In genomic region chr19:50331187-50332013, GRCh38 we compare ENCODE assay signal across 10 cellular contexts. TPM values are rescaled to one million over a fixed set of nuclear protein-coding genes. Genes with fewer than 3 reads are reported as not detected.
DNase-seq lines count a peak whose midpoint lies in the region; ATAC-seq and TF ChIP-seq lines count a peak whose summit lies in the region.
"Had no signal": no experiment of that assay in that cellular context is flagged by ENCODE, and none has a peak within 500 bp of the region (broad histone marks: within the 10 kb centered on the region; RNA-seq: fewer than 3 reads in every experiment).

No MANE protein-coding gene starts in this region.

- whole genome bisulfite sequencing in body of pancreas, 2 donors: 16 to 25% methylated on average over 10 of the region's 10 CpGs
- WGBS in mesenchymal stem cell: 22% methylated on average over 10 of the region's 10 CpGs

- H3K27me3 ChIP-seq in CD8-positive, alpha-beta T cell (ENCODE audit: insufficient read depth, low read length): peaks cover 42% of the 10 kb centered on the region
- peaks cover 42% of the 10 kb centered on the region for H3K27me3 ChIP-seq in HL-60 (ENCODE audit: insufficient read depth, poor library complexity, severe bottlenecking)
- no peaks in the 10 kb centered on the region for H3K27me3 ChIP-seq in body of pancreas
- H3K27me3 ChIP-seq in mesenchymal stem cell (ENCODE audit: control insufficient read depth in 1 of 2, insufficient read depth in 1 of 2, low read length in 2 of 2): peaks cover 45 to 55% of the 10 kb centered on the region in 2 experiments

- POLR2A ChIA-PET in CD8-positive, alpha-beta T cell (lab: Charles Lee): no interaction called here

- no peaks in the 10 kb centered on the region for H3K9me3 ChIP-seq in CD8-positive, alpha-beta T cell (ENCODE audit: low read length)
- H3K9me3 ChIP-seq in body of pancreas (no peaks in the 10 kb centered on the region), mesenchymal stem cell (ENCODE audit: control insufficient read depth, low read length) (no peaks in the 10 kb centered on the region)

- peaks cover 69% of the 10 kb centered on the region for H3K27me3 Mint-ChIP-seq in CD8-positive, alpha-beta T cell (ENCODE audit: low read depth)
- peaks cover 30% of the 10 kb centered on the region for H3K27me3 Mint-ChIP-seq in nephron (ENCODE audit: low read depth)

- CTCF ChIA-PET in CD8-positive, alpha-beta T cell (lab: Charles Lee): no interaction called here

- H4K8ac ChIP-seq in mesenchymal stem cell (ENCODE audit: low read length): no peak overlapping the region

- no peak overlapping the region for H3K4me2 ChIP-seq in mesenchymal stem cell (ENCODE audit: low read length, poor library complexity, severe bottlenecking)

- peak overlapping the region; percentile 33 for H3K4me3 ChIP-seq in CD8-positive, alpha-beta T cell (ENCODE audit: low read depth, low read length)
- peak overlapping the region; percentile 39 for H3K4me3 ChIP-seq in HL-60 (replicated peaks; ENCODE audit: insufficient read depth, low read length)
- H3K4me3 ChIP-seq in body of pancreas: no peak overlapping the region
- no peak overlapping the region for H3K4me3 ChIP-seq in mesenchymal stem cell (ENCODE audit: insufficient read depth in 1 of 2, low read depth in 1 of 2, low read length in 2 of 2)

- no peak overlapping the region for H3K4ac ChIP-seq in mesenchymal stem cell (ENCODE audit: low read depth in 1 of 2, low read length in 2 of 2)

- intact Hi-C loops in CD8-positive, alpha-beta T cell (cut with DNase I, micrococcal nuclease): loop anchor here (2.0 to 10.0 kb wide), 4 partner anchors 25 to 363 kb away; partner anchors contain the start of genes ASPDH (in 1 of the 2), JOSD2 (in 1 of the 2) and POLD1 (in 1 of the 2)
- intact Hi-C loops in body of pancreas (cut with DNase I): no loop called here

- TF ChIP-seq CTCF in CD8-positive, alpha-beta T cell (IDR thresholded peaks at IDR 0.05): no peak
- no peak for TF ChIP-seq CTCF in HL-60 (IDR thresholded peaks at IDR 0.05; ENCODE audit: insufficient read depth, low read length)
- no peak for TF ChIP-seq CTCF in body of pancreas (IDR thresholded peaks at IDR 0.05)
- no peak for TF ChIP-seq CTCF in nephron (IDR thresholded peaks at IDR 0.05; ENCODE audit: unreplicated experiment in 3 of 3)

- no peak overlapping the region for H3K9ac ChIP-seq in mesenchymal stem cell (ENCODE audit: low read length)

- H2AK5ac ChIP-seq in mesenchymal stem cell (ENCODE audit: low read length, severe bottlenecking): no peak overlapping the region

- H3K23ac ChIP-seq in mesenchymal stem cell (ENCODE audit: low read length in 2 of 2): no peak overlapping the region

- H4K91ac ChIP-seq in mesenchymal stem cell (ENCODE audit: low read length): no peak overlapping the region

- H3K36me3 ChIP-seq in CD8-positive, alpha-beta T cell (ENCODE audit: insufficient read depth, low read length): no peaks in the 10 kb centered on the region
- H3K36me3 ChIP-seq in body of pancreas (replicated peaks in 1 of 2; ENCODE audit: insufficient read depth in 1 of 2, low read depth in 2 of 2) (no peaks in the 10 kb centered on the region), mesenchymal stem cell (ENCODE audit: control insufficient read depth in 1 of 2, insufficient read depth in 2 of 2, low read depth in 1 of 2, low read length in 2 of 2) (no peaks in the 10 kb centered on the region)

- peaks cover 58% of the 10 kb centered on the region for H3K4me1 Mint-ChIP-seq in CD8-positive, alpha-beta T cell (ENCODE audit: low read depth)
- H3K4me1 Mint-ChIP-seq in nephron: peaks cover 51% of the 10 kb centered on the region

- ATAC-seq in CD8-positive, alpha-beta T cell: no peak
- ATAC-seq in body of pancreas (no peak), GM18907 (IDR thresholded peaks at IDR 0.05; ENCODE audit: unreplicated experiment) (no peak), HG03095 (IDR thresholded peaks at IDR 0.05; ENCODE audit: unreplicated experiment) (no peak)

- no peak overlapping the region for H3K18ac ChIP-seq in mesenchymal stem cell (ENCODE audit: low read depth in 1 of 2, low read length in 2 of 2)

- H2BK12ac ChIP-seq in mesenchymal stem cell (ENCODE audit: low read length in 2 of 2): no peak overlapping the region

- no peak for TF ChIP-seq POLR2A in body of pancreas (IDR thresholded peaks at IDR 0.05)

- H2BK5ac ChIP-seq in mesenchymal stem cell (ENCODE audit: low read depth, low read length, poor library complexity, severe bottlenecking): no peak overlapping the region

- H3K4me1 ChIP-seq in CD8-positive, alpha-beta T cell (ENCODE audit: insufficient read depth, low read length): peaks cover 51% of the 10 kb centered on the region
- H3K4me1 ChIP-seq in body of pancreas (peaks cover 81% of the 10 kb centered on the region), mesenchymal stem cell (ENCODE audit: control insufficient read depth, insufficient read depth, low read depth, low read length) (no peaks in the 10 kb centered on the region)

- H3K27ac ChIP-seq in CD8-positive, alpha-beta T cell (ENCODE audit: low read depth, low read length): no peak overlapping the region
- H3K27ac ChIP-seq in HL-60 (replicated peaks) (no peak overlapping the region), body of pancreas (peak overlapping the region; percentile 65 to 84 (median 80)), mesenchymal stem cell (ENCODE audit: low read length, poor library complexity, severe bottlenecking) (no peak overlapping the region)

- H2BK15ac ChIP-seq in mesenchymal stem cell (ENCODE audit: low read depth, poor library complexity, severe bottlenecking): no peak overlapping the region

- H2AFZ ChIP-seq in mesenchymal stem cell (ENCODE audit: low read depth, low read length): no peak overlapping the region

- no peaks in the 10 kb centered on the region for H3K36me3 Mint-ChIP-seq in CD8-positive, alpha-beta T cell
- H3K36me3 Mint-ChIP-seq in nephron (ENCODE audit: low read depth): peaks cover 4% of the 10 kb centered on the region

- H3K9me3 Mint-ChIP-seq in CD8-positive, alpha-beta T cell: peaks cover 7% of the 10 kb centered on the region
- H3K9me3 Mint-ChIP-seq in nephron: peaks cover 13% of the 10 kb centered on the region

- no peaks in the 10 kb centered on the region for H3K79me1 ChIP-seq in mesenchymal stem cell (replicated peaks; ENCODE audit: low read length, poor library complexity, severe bottlenecking)

- H3K14ac ChIP-seq in mesenchymal stem cell (ENCODE audit: low read length in 2 of 2): no peak overlapping the region

- peak overlapping the region; percentile 62 for H3K4me3 Mint-ChIP-seq in CD8-positive, alpha-beta T cell
- peak overlapping the region; percentile 90 to 94 (median 92) for H3K4me3 Mint-ChIP-seq in nephron

- DNase-seq in CD8-positive, alpha-beta T cell: no peak
- DNase-seq in HL-60 (ENCODE audit: low read depth in 1 of 2, low spot score in 1 of 2) (no peak), body of pancreas (no peak), mesenchymal stem cell (no peak)
- DNase-seq in central memory CD4-positive, alpha-beta T cell: no peak
- DNase-seq: mammary epithelial cell had no signal

- H2BK120ac ChIP-seq in mesenchymal stem cell (ENCODE audit: low read depth, low read length): no peak overlapping the region

- no peak overlapping the region for H3K27ac Mint-ChIP-seq in CD8-positive, alpha-beta T cell
- H3K27ac Mint-ChIP-seq in nephron: peak overlapping the region; percentile 98 to 100 (median 99)

RNA-seq across cellular contexts. Expression of gene KCNC3, which starts 2.2 kb away (rescaled TPM):
- under 1 TPM; 0.08 to 0.39 TPM for total RNA-seq in CD8-positive, alpha-beta T cell
- total RNA-seq in body of pancreas: 1 to 10 TPM; 1.8 to 6.3 TPM
- polyA plus RNA-seq in mesenchymal stem cell (2013, experiment 1 of 2): 0.04 TPM
- polyA plus RNA-seq in mesenchymal stem cell (2013, experiment 2 of 2): 0.07 TPM
- total RNA-seq: LHCN-M2 had no signal
- polyA plus RNA-seq: mammary epithelial cell had no signal

RNA-seq across cellular contexts. Expression of gene NAPSA, which starts 34.0 kb away (rescaled TPM):
- total RNA-seq in CD8-positive, alpha-beta T cell: under 1 TPM in 1 of 2 experiments, not detected in 1; 1.00 TPM
- total RNA-seq in body of pancreas: 1 to 10 TPM; 1.8 to 2.3 TPM
- 0.25 TPM for polyA plus RNA-seq in mesenchymal stem cell (2013, experiment 1 of 2)
- 0.10 TPM for polyA plus RNA-seq in mesenchymal stem cell (2013, experiment 2 of 2)

RNA-seq across cellular contexts. Expression of gene NR1H2, which starts 44.9 kb away (rescaled TPM):
- 100 to 1,000 TPM; 320 to 327 TPM for total RNA-seq in CD8-positive, alpha-beta T cell
- total RNA-seq in body of pancreas: 10 to 100 TPM; 43.2 to 50.1 TPM
- polyA plus RNA-seq in mesenchymal stem cell (2013, experiment 1 of 2): 29.2 TPM
- polyA plus RNA-seq in mesenchymal stem cell (2013, experiment 2 of 2): 27.7 TPM

RNA-seq across cellular contexts. Expression of gene POLD1, which starts 52.7 kb away (rescaled TPM):
- total RNA-seq in CD8-positive, alpha-beta T cell: 10 to 100 TPM; 19.4 to 21.8 TPM
- total RNA-seq in body of pancreas: 10 to 100 TPM; 13.2 to 13.8 TPM
- 8.5 TPM for polyA plus RNA-seq in mesenchymal stem cell (2013, experiment 1 of 2)
- 8.3 TPM for polyA plus RNA-seq in mesenchymal stem cell (2013, experiment 2 of 2)

Comparison
In these comparisons a context has a peak if more than half of its experiments do, and no peak if none do; other contexts are left out.
1. H3K27ac ChIP-seq: peak in body of pancreas (4 of 4); none in CD8-positive, alpha-beta T cell (single experiment), HL-60 (single experiment) and mesenchymal stem cell (single experiment).
2. H3K4me3 ChIP-seq: peak in CD8-positive, alpha-beta T cell (single experiment) and HL-60 (single experiment); none in body of pancreas (0 of 2) and mesenchymal stem cell (0 of 2).
3. RNA of gene NR1H2, which starts 44.9 kb away (total RNA-seq): 320 to 327 TPM in CD8-positive, alpha-beta T cell; 43.2 to 50.1 TPM in body of pancreas; every median in the first group is over 4 times any median in the second.